21 cellular contexts compared by ENCODE assay signal in the genomic region with DNA sequence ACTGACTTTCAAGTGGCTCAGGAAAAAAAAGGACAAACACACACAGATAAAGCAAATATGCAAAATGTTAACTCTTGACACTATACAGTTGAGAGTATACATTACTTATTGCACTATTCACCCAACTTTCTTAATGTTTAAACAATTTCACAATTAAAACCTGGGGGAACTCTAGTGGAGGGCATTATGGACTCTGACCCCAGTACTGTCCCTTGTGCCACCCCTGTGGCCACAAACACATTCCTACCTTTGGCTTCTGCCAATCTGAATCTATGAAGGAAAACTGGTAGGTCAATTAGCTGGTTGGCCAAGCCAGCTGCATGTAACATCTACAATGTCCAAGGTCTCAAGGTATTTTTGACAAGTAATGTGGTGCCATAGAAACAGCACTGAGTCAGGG. TPM values are rescaled to one million over a fixed set of nuclear protein-coding genes. Genes with fewer than 3 reads are reported as not detected.
"Had no signal": no experiment of that assay in that cellular context is flagged by ENCODE, and none has a peak within 500 bp of the region (broad histone marks: within the 10 kb centered on the region; RNA-seq: fewer than 3 reads in every experiment).

No MANE protein-coding gene starts in this region.

- H3K27ac ChIP-seq: HL-60, SJSA1, SK-N-MC had no signal

- H3K9me3 ChIP-seq: SJSA1 had no signal

- H3K27me3 ChIP-seq: SJSA1 had no signal

- FAIRE-seq: HTR-8/SVneo, RCC 7860 had no signal

- H3K4me1 ChIP-seq: SJSA1 had no signal

- DNase-seq: NCI-H1048, NCI-H1105, NCI-H1417, NCI-H1436 treated with DMSO at 0.1 percent for 48 hours, NCI-H1694, NCI-H187 treated with DMSO at 0.1 percent for 48 hours, NCI-H2029 treated with DMSO at 0.1 percent for 48 hours, NCI-H2107, NCI-H2227 treated with DMSO at 0.1 percent for 48 hours, NCI-H524, NCI-H526 treated with DMSO at 0.1 percent for 48 hours, NCI-H774, Right ventricle myocardium superior, RPMI8226, SIG-M5 had no signal

- H3K4me3 ChIP-seq: SJSA1, SK-N-MC had no signal

- H3K36me3 ChIP-seq: SJSA1 had no signal

RNA-seq across cellular contexts. Expression of gene FGFR2, which starts 7.5 kb away (rescaled TPM):
- total RNA-seq: LHCN-M2 had no signal
